1 cellular context compared by ENCODE assay signal in the genomic region with DNA sequence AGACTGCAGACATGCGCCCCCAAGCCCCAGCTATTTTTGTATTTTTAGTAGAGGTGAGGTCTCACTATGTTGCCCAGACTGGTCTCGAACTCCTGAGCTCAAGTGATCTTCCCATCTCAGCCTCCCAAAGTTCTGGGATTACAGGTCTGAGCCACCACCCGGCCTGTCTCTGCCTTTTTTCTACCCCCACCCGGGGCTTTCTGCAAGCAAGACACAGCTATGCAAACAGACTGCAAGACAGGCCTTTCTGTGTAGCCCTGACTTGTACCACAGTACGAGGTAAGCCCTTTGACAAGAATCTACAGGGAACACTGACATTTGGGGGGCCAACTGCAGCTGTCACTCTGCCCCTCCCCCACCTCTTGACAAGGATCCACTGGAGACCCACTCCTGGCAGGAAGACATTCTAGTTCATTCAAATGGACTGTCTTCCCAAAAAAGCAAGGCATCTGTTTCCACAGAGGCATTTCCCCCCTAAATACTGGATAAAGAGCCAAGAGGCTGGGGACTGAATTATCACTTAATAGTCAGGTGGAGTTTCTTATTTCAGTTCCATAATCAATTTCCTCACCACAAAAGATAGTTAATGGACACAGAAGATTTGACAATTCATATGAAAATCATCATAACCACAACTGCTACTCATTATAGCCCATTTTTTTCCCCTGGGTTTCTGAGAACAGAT.
TF ChIP-seq lines count a peak whose summit lies in the region.

No MANE protein-coding gene starts in this region.

TF ChIP-seq in GM12878, 131 proteins besides CTCF, POLR2A, EP300 and RAD21 (continued from another document):
- TF ChIP-seq, protein P1, sequence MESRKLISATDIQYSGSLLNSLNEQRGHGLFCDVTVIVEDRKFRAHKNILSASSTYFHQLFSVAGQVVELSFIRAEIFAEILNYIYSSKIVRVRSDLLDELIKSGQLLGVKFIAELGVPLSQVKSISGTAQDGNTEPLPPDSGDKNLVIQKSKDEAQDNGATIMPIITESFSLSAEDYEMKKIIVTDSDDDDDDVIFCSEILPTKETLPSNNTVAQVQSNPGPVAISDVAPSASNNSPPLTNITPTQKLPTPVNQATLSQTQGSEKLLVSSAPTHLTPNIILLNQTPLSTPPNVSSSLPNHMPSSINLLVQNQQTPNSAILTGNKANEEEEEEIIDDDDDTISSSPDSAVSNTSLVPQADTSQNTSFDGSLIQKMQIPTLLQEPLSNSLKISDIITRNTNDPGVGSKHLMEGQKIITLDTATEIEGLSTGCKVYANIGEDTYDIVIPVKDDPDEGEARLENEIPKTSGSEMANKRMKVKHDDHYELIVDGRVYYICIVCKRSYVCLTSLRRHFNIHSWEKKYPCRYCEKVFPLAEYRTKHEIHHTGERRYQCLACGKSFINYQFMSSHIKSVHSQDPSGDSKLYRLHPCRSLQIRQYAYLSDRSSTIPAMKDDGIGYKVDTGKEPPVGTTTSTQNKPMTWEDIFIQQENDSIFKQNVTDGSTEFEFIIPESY (IDR thresholded peaks at IDR 0.05), result no peak
